Comparison of ENCODE assay signal across 27 cellular contexts in the genomic region with DNA sequence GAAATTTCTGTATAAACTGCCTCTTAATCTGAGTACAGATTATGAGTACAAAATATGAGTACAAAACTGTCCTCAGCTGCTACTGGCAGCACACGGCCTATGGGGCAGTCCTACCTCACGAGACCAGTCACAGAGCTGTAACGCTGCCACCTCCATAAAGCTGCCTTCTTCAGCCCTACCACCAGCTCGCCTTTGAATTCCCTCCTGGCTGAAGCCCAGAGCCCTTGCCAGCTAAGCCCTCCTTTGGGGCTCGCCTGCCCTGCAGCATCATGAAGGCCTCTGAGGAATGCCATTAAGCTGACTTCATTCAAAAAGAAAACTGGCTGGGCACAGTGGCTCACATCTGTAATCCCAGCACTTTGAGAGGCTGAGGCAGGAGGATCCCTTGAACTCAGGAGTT.
DNase-seq lines count a peak whose midpoint lies in the region; ATAC-seq and TF ChIP-seq lines count a peak whose summit lies in the region.
"Had no signal": no experiment of that assay in that cellular context is flagged by ENCODE, and none has a peak within 500 bp of the region (broad histone marks: within the 10 kb centered on the region; RNA-seq: fewer than 3 reads in every experiment).

No MANE protein-coding gene starts in this region.

- no peak for TF ChIP-seq POLR2A in heart left ventricle (IDR thresholded peaks at IDR 0.05)
- no peak for TF ChIP-seq POLR2A in thyroid gland (IDR thresholded peaks at IDR 0.05)

- ATAC-seq in heart left ventricle (peak in 3 of 4 donors; percentile 20 to 53 (median 20)), WTC11 (no peak), aorta (ENCODE audit: low FRiP score) (peak; percentile 66)
- ATAC-seq: lower lobe of right lung, right lobe of liver had no signal

- intact Hi-C loops in heart left ventricle (cut with DNase I): loop anchor here in 1 of 10 donors (10.0 kb wide), 1 partner anchor 52 kb away; no protein-coding TSS in a partner anchor
- intact Hi-C loops in left ventricle myocardium inferior (cut with micrococcal nuclease): loop anchor here (5.0 kb wide), 1 partner anchor 294 kb away; no protein-coding TSS in a partner anchor
- intact Hi-C loops in aorta (cut with DNase I): no loop called here
- intact Hi-C loops in thyroid gland (cut with DNase I): no loop called here

- no peak for TF ChIP-seq CTCF in heart left ventricle (IDR thresholded peaks at IDR 0.05)
- TF ChIP-seq CTCF in left ventricle myocardium inferior (IDR thresholded peaks at IDR 0.05; ENCODE audit: borderline replicate concordance): no peak
- no peak for TF ChIP-seq CTCF in WTC11 (IDR thresholded peaks at IDR 0.05)
- no peak for TF ChIP-seq CTCF in thyroid gland (IDR thresholded peaks at IDR 0.05)

- H3K9me3 ChIP-seq in heart left ventricle: no peaks in the 10 kb centered on the region
- no peaks in the 10 kb centered on the region for H3K9me3 ChIP-seq in left ventricle myocardium inferior (replicated peaks)
- H3K9me3 ChIP-seq in aorta (ENCODE audit: control insufficient read depth, low read length): no peaks in the 10 kb centered on the region
- no peaks in the 10 kb centered on the region for H3K9me3 ChIP-seq in thyroid gland
- H3K9me3 ChIP-seq: lower lobe of right lung, right lobe of liver, SJCRH30 had no signal

- H3K4me3 Mint-ChIP-seq in WTC11: no peak overlapping the region
- H3K4me3 Mint-ChIP-seq: activated CD4-positive, alpha-beta memory T cell treated with anti-CD3 and anti-CD28 coated beads, Interleukin-2, amount 10 ng/mL, durations not matched to agents 7 days and 5 days; activated naive CD8-positive, alpha-beta T cell treated with anti-CD3 and anti-CD28 coated beads, Interleukin-2, amount 10 ng/mL, durations not matched to agents 7 days and 5 days; CD8-positive, alpha-beta memory T cell; neural progenitor cell had no signal

- H3K4me3 ChIP-seq in heart left ventricle: no peak overlapping the region
- no peak overlapping the region for H3K4me3 ChIP-seq in left ventricle myocardium inferior
- H3K4me3 ChIP-seq in aorta (ENCODE audit: low read length in 2 of 2): no peak overlapping the region
- no peak overlapping the region for H3K4me3 ChIP-seq in thyroid gland (replicated peaks in 1 of 3)
- H3K4me3 ChIP-seq: lower lobe of right lung, neural progenitor cell, PC-9, right lobe of liver, SJCRH30 had no signal

- no peaks in the 10 kb centered on the region for H3K4me1 ChIP-seq in heart left ventricle
- H3K4me1 ChIP-seq in left ventricle myocardium inferior: peaks cover 4% of the 10 kb centered on the region
- H3K4me1 ChIP-seq in aorta (ENCODE audit: control insufficient read depth in 1 of 2, insufficient read depth in 2 of 2, low read length in 2 of 2): no peaks in the 10 kb centered on the region
- no peaks in the 10 kb centered on the region for H3K4me1 ChIP-seq in thyroid gland
- H3K4me1 ChIP-seq: lower lobe of right lung, right lobe of liver had no signal

- POLR2A ChIA-PET in WTC11 (lab: Charles Lee): no interaction called here

- H3K9me3 Mint-ChIP-seq in WTC11: no peaks in the 10 kb centered on the region
- H3K9me3 Mint-ChIP-seq: activated CD4-positive, alpha-beta memory T cell treated with anti-CD3 and anti-CD28 coated beads, Interleukin-2, amount 10 ng/mL, durations not matched to agents 7 days and 5 days; activated naive CD8-positive, alpha-beta T cell treated with anti-CD3 and anti-CD28 coated beads, Interleukin-2, amount 10 ng/mL, durations not matched to agents 7 days and 5 days; activated T-helper 2 cell treated with anti-CD3 and anti-CD28 coated beads, Interferon-gamma antibody, Interleukin-2, Interleukin-4, amounts not matched to agents 10 μg/mL and 5 μg/mL and 100 μg/mL, durations not matched to agents 14 hours and 24 hours and 36 hours; CD8-positive, alpha-beta memory T cell; neural progenitor cell had no signal

- no peaks in the 10 kb centered on the region for H3K27me3 Mint-ChIP-seq in WTC11 (ENCODE audit: low read depth)
- H3K27me3 Mint-ChIP-seq: activated CD4-positive, alpha-beta memory T cell treated with anti-CD3 and anti-CD28 coated beads, Interleukin-2, amount 10 ng/mL, durations not matched to agents 7 days and 5 days; activated naive CD8-positive, alpha-beta T cell treated with anti-CD3 and anti-CD28 coated beads, Interleukin-2, amount 10 ng/mL, durations not matched to agents 7 days and 5 days; CD8-positive, alpha-beta memory T cell had no signal

- no peaks in the 10 kb centered on the region for H3K27me3 ChIP-seq in heart left ventricle
- H3K27me3 ChIP-seq in left ventricle myocardium inferior (ENCODE audit: low read depth): no peaks in the 10 kb centered on the region
- H3K27me3 ChIP-seq in aorta (ENCODE audit: control insufficient read depth in 1 of 2, insufficient read depth in 2 of 2, low read length in 1 of 2): no peaks in the 10 kb centered on the region
- H3K27me3 ChIP-seq in thyroid gland: no peaks in the 10 kb centered on the region
- H3K27me3 ChIP-seq: neural progenitor cell, right lobe of liver, SJCRH30 had no signal

- H3K36me3 ChIP-seq in heart left ventricle: peaks cover 0 to 84% (median 46%) of the 10 kb centered on the region in 9 donors
- H3K36me3 ChIP-seq in left ventricle myocardium inferior: peaks cover 57% of the 10 kb centered on the region
- H3K36me3 ChIP-seq in aorta (ENCODE audit: control insufficient read depth in 1 of 2, insufficient read depth in 2 of 2, low read length in 1 of 2): no peaks in the 10 kb centered on the region
- peaks cover 6 to 7% of the 10 kb centered on the region in 2 donors for H3K36me3 ChIP-seq in thyroid gland

- peak in 1 of 5 donors; percentile 5 for DNase-seq in heart left ventricle
- no peak for DNase-seq in left ventricle myocardium inferior
- DNase-seq in WTC11 (ENCODE audit: low spot score): no peak
- DNase-seq in mesenteric fat pad (ENCODE audit: low spot score): peak; percentile 6
- peak; percentile 75 to 84 for DNase-seq in aorta
- DNase-seq in T1000 (lab: John Stamatoyannopoulos, UW): no peak
- DNase-seq in thyroid gland: no peak
- DNase-seq in hypothalamus (lab: John Stamatoyannopoulos, UW): no peak
- DNase-seq: activated CD4-positive, alpha-beta memory T cell treated with anti-CD3 and anti-CD28 coated beads, Interleukin-2, amount 10 ng/mL, durations not matched to agents 7 days and 5 days; activated CD4-positive, alpha-beta T cell treated with anti-CD3 and anti-CD28 coated beads for 1 hour; activated naive CD8-positive, alpha-beta T cell treated with anti-CD3 and anti-CD28 coated beads, Interleukin-2, amount 10 ng/mL, durations not matched to agents 7 days and 5 days; CD8-positive, alpha-beta memory T cell; cerebellar nuclear complex; DMS53; GDM1; H7; kidney; lower lobe of right lung; NCI-H1105; NCI-H1930; NCI-H526 treated with DMSO at 0.1 percent for 48 hours; PC-9; right lobe of liver; SJCRH30; stimulated activated naive CD4-positive, alpha-beta T cell treated with Interleukin-2 at 50 U/mL for 16 hours had no signal

- H3K4me1 Mint-ChIP-seq in WTC11: peaks cover 11% of the 10 kb centered on the region
- H3K4me1 Mint-ChIP-seq: activated CD4-positive, alpha-beta memory T cell treated with anti-CD3 and anti-CD28 coated beads, Interleukin-2, amount 10 ng/mL, durations not matched to agents 7 days and 5 days; activated naive CD8-positive, alpha-beta T cell treated with anti-CD3 and anti-CD28 coated beads, Interleukin-2, amount 10 ng/mL, durations not matched to agents 7 days and 5 days; CD8-positive, alpha-beta memory T cell had no signal

- peak overlapping the region; percentile 84; the same call in 1 of the 2 replicates for H3K27ac Mint-ChIP-seq in WTC11
- H3K27ac Mint-ChIP-seq: activated CD4-positive, alpha-beta memory T cell treated with anti-CD3 and anti-CD28 coated beads, Interleukin-2, amount 10 ng/mL, durations not matched to agents 7 days and 5 days; activated naive CD8-positive, alpha-beta T cell treated with anti-CD3 and anti-CD28 coated beads, Interleukin-2, amount 10 ng/mL, durations not matched to agents 7 days and 5 days; activated T-helper 2 cell treated with anti-CD3 and anti-CD28 coated beads, Interferon-gamma antibody, Interleukin-2, Interleukin-4, amounts not matched to agents 10 μg/mL and 5 μg/mL and 100 μg/mL, durations not matched to agents 14 hours and 24 hours and 36 hours; CD8-positive, alpha-beta memory T cell had no signal

- CTCF ChIA-PET in WTC11 (lab: Charles Lee): no interaction called here

- WGBS in heart left ventricle, 4 donors: 55 to 78% (median 67%) methylated on average over 5 of the region's 5 CpGs
- WGBS in aorta, 2 donors: 7 to 11% methylated on average over 5 of the region's 5 CpGs
- WGBS in thyroid gland, 2 donors: 91 to 93% methylated on average over 5 of the region's 5 CpGs

- peaks cover 27% of the 10 kb centered on the region for H3K36me3 Mint-ChIP-seq in WTC11

- H3K27ac ChIP-seq in heart left ventricle (no peak overlapping the region), left ventricle myocardium inferior (replicated peaks) (no peak overlapping the region), aorta (ENCODE audit: low read depth in 1 of 2, low read length in 2 of 2) (peak overlapping the region in 1 of 2 donors; percentile 48), thyroid gland (no peak overlapping the region)
- H3K27ac ChIP-seq: lower lobe of right lung, neural progenitor cell, PC-9, right lobe of liver, SJCRH30 had no signal

TF ChIP-seq in WTC11, 78 proteins besides CTCF, POLR2A, EP300 and RAD21 (continues in another document):
- TF ChIP-seq TEAD4 (CRISPR knock-in tag; IDR thresholded peaks at IDR 0.05): no peak
- TF ChIP-seq, protein P1, sequence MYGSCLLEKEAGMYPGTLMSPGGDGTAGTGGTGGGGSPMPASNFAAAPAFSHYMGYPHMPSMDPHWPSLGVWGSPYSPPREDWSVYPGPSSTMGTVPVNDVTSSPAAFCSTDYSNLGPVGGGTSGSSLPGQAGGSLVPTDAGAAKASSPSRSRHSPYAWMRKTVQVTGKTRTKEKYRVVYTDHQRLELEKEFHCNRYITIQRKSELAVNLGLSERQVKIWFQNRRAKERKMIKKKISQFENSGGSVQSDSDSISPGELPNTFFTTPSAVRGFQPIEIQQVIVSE (CRISPR knock-in tag; IDR thresholded peaks at IDR 0.05; ENCODE audit: borderline replicate concordance): no peak
- TF ChIP-seq, protein P2, sequence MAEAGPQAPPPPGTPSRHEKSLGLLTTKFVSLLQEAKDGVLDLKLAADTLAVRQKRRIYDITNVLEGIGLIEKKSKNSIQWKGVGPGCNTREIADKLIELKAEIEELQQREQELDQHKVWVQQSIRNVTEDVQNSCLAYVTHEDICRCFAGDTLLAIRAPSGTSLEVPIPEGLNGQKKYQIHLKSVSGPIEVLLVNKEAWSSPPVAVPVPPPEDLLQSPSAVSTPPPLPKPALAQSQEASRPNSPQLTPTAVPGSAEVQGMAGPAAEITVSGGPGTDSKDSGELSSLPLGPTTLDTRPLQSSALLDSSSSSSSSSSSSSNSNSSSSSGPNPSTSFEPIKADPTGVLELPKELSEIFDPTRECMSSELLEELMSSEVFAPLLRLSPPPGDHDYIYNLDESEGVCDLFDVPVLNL (CRISPR knock-in tag; IDR thresholded peaks at IDR 0.05; ENCODE audit: borderline replicate concordance, low read depth): no peak
- TF ChIP-seq FOXJ3 (CRISPR knock-in tag; IDR thresholded peaks at IDR 0.05; ENCODE audit: borderline replicate concordance): no peak

Comparison
In these comparisons a context has a peak if more than half of its experiments do, and no peak if none do; other contexts are left out.
1. DNase-seq: peak in mesenteric fat pad (single experiment) and aorta (2 of 2); none in left ventricle myocardium inferior (single experiment), WTC11 (single experiment), T1000 (single experiment), thyroid gland (0 of 2) and hypothalamus (0 of 51).